Comparison of ENCODE assay signal across 20 cellular contexts in the genomic region with DNA sequence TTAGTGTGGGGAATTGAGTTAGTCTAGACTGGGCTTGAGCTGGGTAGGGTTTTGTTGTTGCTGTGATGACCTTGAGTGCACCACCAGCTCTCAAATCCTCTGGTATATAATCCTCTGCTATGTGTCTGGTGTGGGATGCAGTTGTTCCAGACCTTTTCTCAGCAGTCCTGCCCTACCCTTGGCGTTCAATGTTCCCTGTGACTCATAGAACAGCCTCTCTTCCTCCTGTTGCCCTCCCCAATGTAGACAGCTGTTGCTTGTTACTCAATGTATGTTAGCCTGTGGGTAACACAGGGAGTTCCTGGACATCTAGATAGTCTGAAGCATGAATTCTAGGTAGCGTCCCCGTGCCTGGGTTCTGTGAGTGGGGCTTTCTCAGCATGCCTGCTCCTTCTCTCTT. TPM values are rescaled to one million over a fixed set of nuclear protein-coding genes. Genes with fewer than 3 reads are reported as not detected.
DNase-seq lines count a peak whose midpoint lies in the region; ATAC-seq, FAIRE-seq and TF ChIP-seq lines count a peak whose summit lies in the region.
"Had no signal": no experiment of that assay in that cellular context is flagged by ENCODE, and none has a peak within 500 bp of the region (broad histone marks: within the 10 kb centered on the region; RNA-seq: fewer than 3 reads in every experiment).

No MANE protein-coding gene starts in this region.

- H3K27ac Mint-ChIP-seq in activated T-helper 17 cell treated with anti-CD3 and anti-CD28 coated beads, Interleukin-2, amount 50 U/mL, for 72 hours = no peak overlapping the region
- H3K27ac Mint-ChIP-seq: activated CD4-positive, alpha-beta T cell treated with anti-CD3 and anti-CD28 coated beads, Interleukin-2, amount 10 ng/mL, durations not matched to agents 7 days and 5 days; activated naive CD8-positive, alpha-beta T cell treated with anti-CD3 and anti-CD28 coated beads, Interleukin-2, amount 10 ng/mL, durations not matched to agents 7 days and 5 days; CD4-positive, alpha-beta T cell had no signal

- H3K4me3 Mint-ChIP-seq in activated T-helper 17 cell treated with anti-CD3 and anti-CD28 coated beads, Interleukin-2, amount 50 U/mL, for 72 hours = no peak overlapping the region
- H3K4me3 Mint-ChIP-seq: activated CD4-positive, alpha-beta T cell treated with anti-CD3 and anti-CD28 coated beads, Interleukin-2, amount 10 ng/mL, durations not matched to agents 7 days and 5 days; activated naive CD8-positive, alpha-beta T cell treated with anti-CD3 and anti-CD28 coated beads, Interleukin-2, amount 10 ng/mL, durations not matched to agents 7 days and 5 days; CD4-positive, alpha-beta T cell had no signal

- peak; percentile 90 for ATAC-seq in esophagus mucosa
- no peak for ATAC-seq in activated T-helper 17 cell treated with anti-CD3 and anti-CD28 coated beads, Interleukin-2, amount 50 U/mL, for 72 hours (replicated peaks)
- ATAC-seq: K562 had no signal

- intact Hi-C loops in lower leg skin (cut with DNase I; ENCODE audit: low total_unique reads) = no loop called here

- H3K4me1 Mint-ChIP-seq in activated T-helper 17 cell treated with anti-CD3 and anti-CD28 coated beads, Interleukin-2, amount 50 U/mL, for 72 hours = no peaks in the 10 kb centered on the region
- H3K4me1 Mint-ChIP-seq: activated naive CD8-positive, alpha-beta T cell treated with anti-CD3 and anti-CD28 coated beads, Interleukin-2, amount 10 ng/mL, durations not matched to agents 7 days and 5 days had no signal

- TF ChIP-seq CTCF in RWPE1 (conservative IDR thresholded peaks at IDR 0.05; ENCODE audit: low read depth) (no peak), lower leg skin (IDR thresholded peaks at IDR 0.05) (no peak)

- CTCF ChIA-PET in RWPE1 (lab: Yijun Ruan, JAX) = no interaction called here

- no peaks in the 10 kb centered on the region for H3K9me3 Mint-ChIP-seq in activated T-helper 17 cell treated with anti-CD3 and anti-CD28 coated beads, Interleukin-2, amount 50 U/mL, for 72 hours

- DNase-seq in H54 (ENCODE audit: insufficient read length, low spot score) = no peak
- peak; percentile 50 for DNase-seq in RWPE1 (ENCODE audit: low spot score)
- peak; percentile 78 for DNase-seq in skeletal muscle cell (ENCODE audit: low read depth)
- DNase-seq in lower leg skin (ENCODE audit: low spot score in 2 of 2) = no peak
- DNase-seq in NCI-H1048 (lab: John Stamatoyannopoulos, UW) = no peak
- DNase-seq: activated CD4-positive, alpha-beta T cell treated with anti-CD3 and anti-CD28 coated beads, Interleukin-2, amount 10 ng/mL, durations not matched to agents 7 days and 5 days; activated naive CD8-positive, alpha-beta T cell treated with anti-CD3 and anti-CD28 coated beads, Interleukin-2, amount 10 ng/mL, durations not matched to agents 7 days and 5 days; activated T-cell treated with anti-CD3 and anti-CD28 coated beads for 4 hours; CD4-positive, alpha-beta T cell; NCI-H146; NCI-H510A; sigmoid colon; stimulated activated CD4-positive, alpha-beta T cell treated with anti-CD3 and anti-CD28 coated beads, Interleukin-4, amount 100 ng/mL, for 1 hour had no signal

- H3K27me3 Mint-ChIP-seq in activated T-helper 17 cell treated with anti-CD3 and anti-CD28 coated beads, Interleukin-2, amount 50 U/mL, for 72 hours = peaks cover 10% of the 10 kb centered on the region

- no peak for TF ChIP-seq POLR2A in H54 (IDR thresholded peaks at IDR 0.05; ENCODE audit: low read depth, low read length)
- no peak for TF ChIP-seq POLR2A in lower leg skin (IDR thresholded peaks at IDR 0.05)

- peak; percentile 6 for FAIRE-seq in H54 (lab: Jason Lieb, UNC)
- FAIRE-seq: K562 had no signal

- POLR2A ChIA-PET in RWPE1 (lab: Yijun Ruan, JAX; ENCODE audit: low non-redundant PET) = no interaction called here

- 76 to 78% methylated on average over 3 of the region's 3 CpGs for WGBS in lower leg skin, 2 donors

- H3K4me3 ChIP-seq in skeletal muscle cell (ENCODE audit: low read depth, low read length) = no peak overlapping the region
- no peak overlapping the region for H3K4me3 ChIP-seq in lower leg skin (ENCODE audit: low read depth, poor library complexity, severe bottlenecking)
- H3K4me3 ChIP-seq: K562, sigmoid colon, thoracic aorta had no signal

- H3K27ac ChIP-seq in RWPE1 = no peak overlapping the region
- H3K27ac ChIP-seq: neutrophil, sigmoid colon, thoracic aorta had no signal

- no peaks in the 10 kb centered on the region for H3K36me3 Mint-ChIP-seq in activated T-helper 17 cell treated with anti-CD3 and anti-CD28 coated beads, Interleukin-2, amount 50 U/mL, for 72 hours (ENCODE audit: low read depth)
- H3K36me3 Mint-ChIP-seq: activated naive CD8-positive, alpha-beta T cell treated with anti-CD3 and anti-CD28 coated beads, Interleukin-2, amount 10 ng/mL, durations not matched to agents 7 days and 5 days had no signal

RNA-seq across cellular contexts. Expression of a gene that starts 19.8 kb away (rescaled TPM):
- total RNA-seq in esophagus mucosa = 0.32 TPM
- under 1 TPM in 2 of 4 donors, not detected in 2; 0.23 to 0.38 TPM for total RNA-seq in lower leg skin
- 1 to 10 TPM; 1.5 to 3.1 TPM for total RNA-seq in activated T-helper 17 cell treated with anti-CD3 and anti-CD28 coated beads, Interleukin-2, amount 50 U/mL, for 72 hours
- total RNA-seq: sigmoid colon had no signal

RNA-seq across cellular contexts. Expression of a gene that starts 25.1 kb away (rescaled TPM):
- total RNA-seq in esophagus mucosa (11.7 TPM), lower leg skin (1 to 10 TPM in 3 of 4 donors, not detected in 1; 1.4 to 6.0 (median 1.5) TPM)
- total RNA-seq in activated T-helper 17 cell treated with anti-CD3 and anti-CD28 coated beads, Interleukin-2, amount 50 U/mL, for 72 hours = 1 to 10 TPM; 1.3 to 6.6 TPM
- total RNA-seq: G401, SK-MEL-5 had no signal

RNA-seq across cellular contexts. Expression of a gene that starts 28.4 kb away (rescaled TPM):
- total RNA-seq in esophagus mucosa (14.8 TPM), lower leg skin (10 to 100 TPM; 12.6 to 14.9 (median 14.3) TPM)
- total RNA-seq in activated T-helper 17 cell treated with anti-CD3 and anti-CD28 coated beads, Interleukin-2, amount 50 U/mL, for 72 hours = 10 to 100 TPM in 1 of 2 donors, 1 to 10 TPM in 1; 9.3 to 18.3 TPM

Comparison
In these comparisons a context has a peak if more than half of its experiments do, and no peak if none do; other contexts are left out.
1. DNase-seq: peak in RWPE1 (single experiment) and skeletal muscle cell (single experiment); none in H54 (single experiment), lower leg skin (0 of 2) and NCI-H1048 (single experiment).